In the genomic region with DNA sequence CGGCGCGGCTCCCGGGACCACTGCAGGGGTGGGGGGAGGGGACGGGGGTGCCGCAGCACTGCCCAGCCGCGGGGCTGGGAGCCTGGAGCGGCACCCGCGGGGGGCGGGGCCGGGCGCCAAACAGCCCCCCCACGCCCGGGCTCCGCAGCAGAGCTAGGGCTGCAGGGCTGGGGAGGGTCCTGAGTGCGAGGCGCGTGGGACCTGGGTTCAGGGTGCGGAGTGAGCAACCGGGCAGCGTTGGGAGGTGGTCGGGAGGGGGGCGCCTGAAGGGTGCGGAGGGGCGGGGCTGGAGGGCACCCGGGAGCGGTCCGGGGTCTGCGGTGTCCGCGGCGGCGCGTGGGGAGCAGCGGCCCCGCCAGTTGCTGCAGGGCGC, we compare ENCODE assay signal across 1 cellular context.
TF ChIP-seq lines count a peak whose summit lies in the region.

No MANE protein-coding gene starts in this region.

TF ChIP-seq in GM23338, 12 proteins besides CTCF, POLR2A, EP300 and RAD21 (continued from another document):
- TF ChIP-seq, protein P1, sequence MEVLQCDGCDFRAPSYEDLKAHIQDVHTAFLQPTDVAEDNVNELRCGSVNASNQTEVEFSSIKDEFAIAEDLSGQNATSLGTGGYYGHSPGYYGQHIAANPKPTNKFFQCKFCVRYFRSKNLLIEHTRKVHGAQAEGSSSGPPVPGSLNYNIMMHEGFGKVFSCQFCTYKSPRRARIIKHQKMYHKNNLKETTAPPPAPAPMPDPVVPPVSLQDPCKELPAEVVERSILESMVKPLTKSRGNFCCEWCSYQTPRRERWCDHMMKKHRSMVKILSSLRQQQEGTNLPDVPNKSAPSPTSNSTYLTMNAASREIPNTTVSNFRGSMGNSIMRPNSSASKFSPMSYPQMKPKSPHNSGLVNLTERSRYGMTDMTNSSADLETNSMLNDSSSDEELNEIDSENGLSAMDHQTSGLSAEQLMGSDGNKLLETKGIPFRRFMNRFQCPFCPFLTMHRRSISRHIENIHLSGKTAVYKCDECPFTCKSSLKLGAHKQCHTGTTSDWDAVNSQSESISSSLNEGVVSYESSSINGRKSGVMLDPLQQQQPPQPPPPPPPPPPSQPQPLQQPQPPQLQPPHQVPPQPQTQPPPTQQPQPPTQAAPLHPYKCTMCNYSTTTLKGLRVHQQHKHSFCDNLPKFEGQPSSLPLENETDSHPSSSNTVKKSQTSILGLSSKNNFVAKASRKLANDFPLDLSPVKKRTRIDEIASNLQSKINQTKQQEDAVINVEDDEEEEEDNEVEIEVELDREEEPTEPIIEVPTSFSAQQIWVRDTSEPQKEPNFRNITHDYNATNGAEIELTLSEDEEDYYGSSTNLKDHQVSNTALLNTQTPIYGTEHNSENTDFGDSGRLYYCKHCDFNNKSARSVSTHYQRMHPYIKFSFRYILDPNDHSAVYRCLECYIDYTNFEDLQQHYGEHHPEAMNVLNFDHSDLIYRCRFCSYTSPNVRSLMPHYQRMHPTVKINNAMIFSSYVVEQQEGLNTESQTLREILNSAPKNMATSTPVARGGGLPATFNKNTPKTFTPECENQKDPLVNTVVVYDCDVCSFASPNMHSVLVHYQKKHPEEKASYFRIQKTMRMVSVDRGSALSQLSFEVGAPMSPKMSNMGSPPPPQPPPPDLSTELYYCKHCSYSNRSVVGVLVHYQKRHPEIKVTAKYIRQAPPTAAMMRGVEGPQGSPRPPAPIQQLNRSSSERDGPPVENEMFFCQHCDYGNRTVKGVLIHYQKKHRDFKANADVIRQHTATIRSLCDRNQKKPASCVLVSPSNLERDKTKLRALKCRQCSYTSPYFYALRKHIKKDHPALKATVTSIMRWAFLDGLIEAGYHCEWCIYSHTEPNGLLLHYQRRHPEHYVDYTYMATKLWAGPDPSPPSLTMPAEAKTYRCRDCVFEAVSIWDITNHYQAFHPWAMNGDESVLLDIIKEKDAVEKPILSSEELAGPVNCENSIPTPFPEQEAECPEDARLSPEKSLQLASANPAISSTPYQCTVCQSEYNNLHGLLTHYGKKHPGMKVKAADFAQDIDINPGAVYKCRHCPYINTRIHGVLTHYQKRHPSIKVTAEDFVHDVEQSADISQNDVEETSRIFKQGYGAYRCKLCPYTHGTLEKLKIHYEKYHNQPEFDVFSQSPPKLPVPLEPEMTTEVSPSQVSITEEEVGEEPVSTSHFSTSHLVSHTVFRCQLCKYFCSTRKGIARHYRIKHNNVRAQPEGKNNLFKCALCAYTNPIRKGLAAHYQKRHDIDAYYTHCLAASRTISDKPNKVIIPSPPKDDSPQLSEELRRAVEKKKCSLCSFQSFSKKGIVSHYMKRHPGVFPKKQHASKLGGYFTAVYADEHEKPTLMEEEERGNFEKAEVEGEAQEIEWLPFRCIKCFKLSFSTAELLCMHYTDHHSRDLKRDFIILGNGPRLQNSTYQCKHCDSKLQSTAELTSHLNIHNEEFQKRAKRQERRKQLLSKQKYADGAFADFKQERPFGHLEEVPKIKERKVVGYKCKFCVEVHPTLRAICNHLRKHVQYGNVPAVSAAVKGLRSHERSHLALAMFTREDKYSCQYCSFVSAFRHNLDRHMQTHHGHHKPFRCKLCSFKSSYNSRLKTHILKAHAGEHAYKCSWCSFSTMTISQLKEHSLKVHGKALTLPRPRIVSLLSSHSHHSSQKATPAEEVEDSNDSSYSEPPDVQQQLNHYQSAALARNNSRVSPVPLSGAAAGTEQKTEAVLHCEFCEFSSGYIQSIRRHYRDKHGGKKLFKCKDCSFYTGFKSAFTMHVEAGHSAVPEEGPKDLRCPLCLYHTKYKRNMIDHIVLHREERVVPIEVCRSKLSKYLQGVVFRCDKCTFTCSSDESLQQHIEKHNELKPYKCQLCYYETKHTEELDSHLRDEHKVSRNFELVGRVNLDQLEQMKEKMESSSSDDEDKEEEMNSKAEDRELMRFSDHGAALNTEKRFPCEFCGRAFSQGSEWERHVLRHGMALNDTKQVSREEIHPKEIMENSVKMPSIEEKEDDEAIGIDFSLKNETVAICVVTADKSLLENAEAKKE (CRISPR knock-in tag; IDR thresholded peaks at IDR 0.05), result no peak
- no peak for TF ChIP-seq ZNF114 (CRISPR knock-in tag; IDR thresholded peaks at IDR 0.05)
